In the genomic region with DNA sequence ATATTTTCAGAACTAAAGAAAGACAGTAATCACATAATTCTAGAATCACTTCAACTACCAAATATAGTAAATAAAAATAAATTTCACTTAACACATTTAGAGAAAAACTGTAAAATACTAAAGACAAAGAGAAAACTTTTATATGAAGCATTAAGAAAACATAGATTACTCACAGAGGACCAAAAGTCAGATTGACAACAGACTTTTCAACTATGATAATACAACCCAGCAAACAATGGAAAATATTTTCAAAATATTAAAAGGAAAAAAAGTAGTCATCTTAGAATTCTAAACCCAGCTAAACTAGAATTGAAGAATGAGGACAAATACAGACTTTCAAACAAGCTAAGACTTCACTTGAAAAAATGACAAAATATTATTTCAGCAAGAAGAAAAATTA, we compare ENCODE assay signal across 26 cellular contexts.
"Had no signal": no experiment of that assay in that cellular context is flagged by ENCODE, and none has a peak within 500 bp of the region (broad histone marks: within the 10 kb centered on the region; RNA-seq: fewer than 3 reads in every experiment).

No MANE protein-coding gene starts in this region.

- H3K36me3 ChIP-seq: gastrocnemius medialis, lower lobe of right lung, ovary, spleen, thoracic aorta, tibial nerve, upper lobe of left lung had no signal

- FAIRE-seq: keratinocyte, urothelium cell line had no signal

- H3K4me1 Mint-ChIP-seq: natural killer cell had no signal

- H3K4me3 Mint-ChIP-seq: dendritic cell treated with granulocyte-macrophage colony-stimulating factor and Interleukin-4, amounts not matched to agents 40 ng/mL and 50 ng/mL, for 4 days; endodermal cell; natural killer cell; stimulated activated naive B cell treated with anti-CD40 and anti-IgM and Interleukin-4, amounts not matched to agents 10 μg/mL and 1 μg/mL and 100 μg/mL, for 72 hours; stimulated activated naive CD8-positive, alpha-beta T cell treated with anti-CD3 and anti-CD28 coated beads, Interleukin-15, Interleukin-2, amounts not matched to agents 100 ng/mL and 50 ng/mL, for 24 hours had no signal

- H3K27me3 ChIP-seq: gastrocnemius medialis, ovary, spleen, tibial nerve, upper lobe of left lung had no signal

- H3K27ac Mint-ChIP-seq: dendritic cell treated with granulocyte-macrophage colony-stimulating factor and Interleukin-4, amounts not matched to agents 40 ng/mL and 50 ng/mL, for 4 days; endodermal cell; natural killer cell; stimulated activated naive B cell treated with anti-CD40 and anti-IgM and Interleukin-4, amounts not matched to agents 10 μg/mL and 1 μg/mL and 100 μg/mL, for 72 hours; stimulated activated naive CD8-positive, alpha-beta T cell treated with anti-CD3 and anti-CD28 coated beads, Interleukin-15, Interleukin-2, amounts not matched to agents 100 ng/mL and 50 ng/mL, for 24 hours had no signal

- H3K9me3 ChIP-seq: ovary had no signal

- H3K27ac ChIP-seq: epithelial cell of prostate, gastrocnemius medialis, lower lobe of right lung, ovary, psoas muscle, skin epidermis, spleen, thoracic aorta, tibial nerve, upper lobe of left lung had no signal

- H3K4me1 ChIP-seq: gastrocnemius medialis, psoas muscle, tibial nerve had no signal

- H3K4me3 ChIP-seq: gastrocnemius medialis, lower lobe of right lung, ovary, psoas muscle, skin epidermis, spleen, thoracic aorta, tibial nerve, upper lobe of left lung had no signal

- H3K27me3 Mint-ChIP-seq: dendritic cell treated with granulocyte-macrophage colony-stimulating factor and Interleukin-4, amounts not matched to agents 40 ng/mL and 50 ng/mL, for 4 days; stimulated activated naive B cell treated with anti-CD40 and anti-IgM and Interleukin-4, amounts not matched to agents 10 μg/mL and 1 μg/mL and 100 μg/mL, for 72 hours; stimulated activated naive CD8-positive, alpha-beta T cell treated with anti-CD3 and anti-CD28 coated beads, Interleukin-15, Interleukin-2, amounts not matched to agents 100 ng/mL and 50 ng/mL, for 24 hours had no signal

- DNase-seq: effector CD8-positive, alpha-beta T cell; endodermal cell; foreskin fibroblast; gastrocnemius medialis; head of caudate nucleus; left ventricle myocardium superior; lower lobe of right lung; natural killer cell; occipital lobe; ovary; posterior cingulate gyrus; psoas muscle; right cardiac atrium; spleen; stimulated activated CD4-positive, alpha-beta T cell treated with anti-CD3 and anti-CD28 coated beads, Interleukin-4, amount 100 ng/mL, for 4 hours; stimulated activated naive B cell treated with anti-CD40 and anti-IgM and Interleukin-4, amounts not matched to agents 10 μg/mL and 1 μg/mL and 100 μg/mL, for 72 hours; upper lobe of left lung had no signal

- ATAC-seq: esophagus mucosa; gastrocnemius medialis; left ventricle myocardium superior; lower lobe of right lung; natural killer cell; psoas muscle; right cardiac atrium; stimulated activated naive B cell treated with anti-CD40 and anti-IgM and Interleukin-4, amounts not matched to agents 10 μg/mL and 1 μg/mL and 100 μg/mL, for 72 hours had no signal
